ENCODE assay signal across 1 cellular context in the genomic region with DNA sequence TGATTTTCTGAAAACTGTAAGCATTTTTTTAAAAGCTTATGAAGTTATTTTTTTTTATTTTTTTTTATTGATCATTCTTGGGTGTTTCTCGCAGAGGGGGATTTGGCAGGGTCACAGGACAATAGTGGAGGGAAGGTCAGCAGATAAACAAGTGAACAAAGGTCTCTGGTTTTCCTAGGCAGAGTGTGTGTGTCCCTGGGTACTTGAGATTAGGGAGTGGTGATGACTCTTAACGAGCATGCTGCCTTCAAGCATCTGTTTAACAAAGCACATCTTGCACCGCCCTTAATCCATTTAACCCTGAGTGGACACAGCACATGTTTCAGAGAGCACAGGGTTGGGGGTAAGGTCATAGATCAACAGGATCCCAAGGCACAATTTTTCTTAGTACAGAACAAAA. TPM values are rescaled to one million over a fixed set of nuclear protein-coding genes. Genes with fewer than 3 reads are reported as not detected.
"Had no signal": no experiment of that assay in that cellular context is flagged by ENCODE, and none has a peak within 500 bp of the region (broad histone marks: within the 10 kb centered on the region; RNA-seq: fewer than 3 reads in every experiment).

No MANE protein-coding gene starts in this region.

RNA-seq across cellular contexts. Expression of gene TMEM45B, which starts 31.7 kb away (rescaled TPM):
- total RNA-seq: OCI-LY7 had no signal
